ENCODE assay signal across 8 cellular contexts in genomic region chr5:144170276-144171024, GRCh38. TPM values are rescaled to one million over a fixed set of nuclear protein-coding genes. Genes with fewer than 3 reads are reported as not detected.
DNase-seq lines count a peak whose midpoint lies in the region; ATAC-seq, FAIRE-seq and TF ChIP-seq lines count a peak whose summit lies in the region.

TSS of gene KCTD16 (plus strand) at chr5:144170873.
TSS of gene YIPF5 (minus strand) at chr5:144170659. CDS start at chr5:144169955, 704 bp downstream.

- H3K36me3 ChIP-seq in adipocyte (ENCODE audit: control insufficient read depth, insufficient read depth, low read length, severe bottlenecking) (peaks cover 32% of the 10 kb centered on the region), parathyroid adenoma (ENCODE audit: control insufficient read depth, insufficient read depth, low read length) (no peaks in the 10 kb centered on the region), tibial nerve (peaks cover 0 to 9% (median 0%) of the 10 kb centered on the region in 3 donors)

- H3K4me1 ChIP-seq in adipocyte (ENCODE audit: control insufficient read depth, insufficient read depth, low read length) (peaks cover 29% of the 10 kb centered on the region), parathyroid adenoma (peaks cover 7% of the 10 kb centered on the region), tibial nerve (peaks cover 0 to 45% (median 17%) of the 10 kb centered on the region in 4 donors)

- H3K27ac ChIP-seq in parathyroid adenoma (peak within 1 kb of the TSS; percentile 44), tibial nerve (peak within 1 kb of the TSS; percentile 4 to 90 (median 77))

- peak; percentile 71 for DNase-seq in GM12891 (ENCODE audit: insufficient read length, low spot score)
- peak; percentile 69 for DNase-seq in NCI-H1417 treated with DMSO at 0.1 percent for 48 hours (lab: John Stamatoyannopoulos, UW)
- peak; percentile 92 to 99 for DNase-seq in SW 1271 (lab: John Stamatoyannopoulos, UW)
- DNase-seq in adipocyte (ENCODE audit: low read depth), result peak; percentile 98
- DNase-seq in cardiac septum (ENCODE audit: low spot score), result peak; percentile 98
- DNase-seq in tibial nerve (ENCODE audit: low spot score in 2 of 2), result peak; percentile 88

- no peak for TF ChIP-seq CTCF in parathyroid adenoma (IDR thresholded peaks at IDR 0.05)
- TF ChIP-seq CTCF in tibial nerve (IDR thresholded peaks at IDR 0.05), result peak in 1 of 5 experiments; percentile 13

- H3K4me3 ChIP-seq in adipocyte (ENCODE audit: low read length) (peak within 1 kb of the TSS; percentile 95), parathyroid adenoma (ENCODE audit: low read depth, low read length) (peak within 1 kb of the TSS; percentile 97), tibial nerve (peak within 1 kb of the TSS; percentile 63 to 91 (median 79))

- intact Hi-C loops in cardiac septum (cut with DNase I), result no loop called here

- FAIRE-seq in GM12891 (lab: Jason Lieb, UNC), result peak; percentile 100

- 0 to 1% methylated on average over 22 to 23 of the region's 39 CpGs for WGBS in tibial nerve, 2 donors

- TF ChIP-seq EP300 in tibial nerve (IDR thresholded peaks at IDR 0.05), result peak; percentile 80 to 87

- TF ChIP-seq POLR2A in GM12891 (IDR thresholded peaks at IDR 0.05; ENCODE audit: low read depth, low read length), result peak; percentile 84
- peak in 1 of 2 donors; percentile 30 for TF ChIP-seq POLR2A in tibial nerve (IDR thresholded peaks at IDR 0.05)

- peak within 1 kb of the TSS; percentile 76 for H3K4me2 ChIP-seq in parathyroid adenoma (ENCODE audit: low read length)

- H3K9me3 ChIP-seq in adipocyte (ENCODE audit: control insufficient read depth, low read length) (no peaks in the 10 kb centered on the region), parathyroid adenoma (ENCODE audit: control insufficient read depth, low read length) (no peaks in the 10 kb centered on the region), tibial nerve (no peaks in the 10 kb centered on the region)

- H3K9ac ChIP-seq in adipocyte (ENCODE audit: low read length) (peak within 1 kb of the TSS; percentile 97), parathyroid adenoma (peak within 1 kb of the TSS; percentile 49)

- ATAC-seq in HG02798 (IDR thresholded peaks at IDR 0.05; ENCODE audit: poor library complexity, unreplicated experiment), result peak; percentile 100

- H3K79me2 ChIP-seq in parathyroid adenoma, result peaks cover 13% of the 10 kb centered on the region

- peak within 1 kb of the TSS; percentile 91 for H2AFZ ChIP-seq in parathyroid adenoma

- H3K27me3 ChIP-seq in adipocyte (replicated peaks; ENCODE audit: control insufficient read depth, insufficient read depth, low read length), result no peaks in the 10 kb centered on the region
- H3K27me3 ChIP-seq in parathyroid adenoma (ENCODE audit: control insufficient read depth, insufficient read depth, low read length), result no peaks in the 10 kb centered on the region
- no peaks in the 10 kb centered on the region for H3K27me3 ChIP-seq in tibial nerve

TF ChIP-seq in GM12891, 5 proteins besides CTCF, POLR2A, EP300 and RAD21:
- TF ChIP-seq SPI1 (IDR thresholded peaks at IDR 0.05; ENCODE audit: low read depth, low read length), result no peak
- TF ChIP-seq POLR2AphosphoS5 (IDR thresholded peaks at IDR 0.05; ENCODE audit: low read depth, low read length), result peak; percentile 88
- peak; percentile 56; the same call in 1 of the 2 replicates for TF ChIP-seq TAF1 (IDR thresholded peaks at IDR 0.05; ENCODE audit: low read depth, low read length)

RNA-seq across cellular contexts. Expression of gene KCTD16, which starts in this region (rescaled TPM):
- polyA plus RNA-seq in GM12891 (2012; ENCODE audit: low read depth, missing spikeins), result 0.08 TPM
- total RNA-seq in cardiac septum (0.08 TPM), tibial nerve (under 1 TPM; under 0.01 to 0.44 (median 0.41) TPM)

RNA-seq across cellular contexts. Expression of gene YIPF5, which starts in this region (rescaled TPM):
- polyA plus RNA-seq in GM12891 (2012; ENCODE audit: low read depth, missing spikeins), result 16.8 TPM
- total RNA-seq in cardiac septum (25.0 TPM), tibial nerve (10 to 100 TPM; 19.5 to 35.6 (median 31.6) TPM)

Comparison
In these comparisons a context has a peak if more than half of its experiments do, and no peak if none do; other contexts are left out.
1. Peak in every context shown above with its lines: DNase-seq, ATAC-seq, H3K4me3 ChIP-seq and H3K27ac ChIP-seq.